In the genomic region with DNA sequence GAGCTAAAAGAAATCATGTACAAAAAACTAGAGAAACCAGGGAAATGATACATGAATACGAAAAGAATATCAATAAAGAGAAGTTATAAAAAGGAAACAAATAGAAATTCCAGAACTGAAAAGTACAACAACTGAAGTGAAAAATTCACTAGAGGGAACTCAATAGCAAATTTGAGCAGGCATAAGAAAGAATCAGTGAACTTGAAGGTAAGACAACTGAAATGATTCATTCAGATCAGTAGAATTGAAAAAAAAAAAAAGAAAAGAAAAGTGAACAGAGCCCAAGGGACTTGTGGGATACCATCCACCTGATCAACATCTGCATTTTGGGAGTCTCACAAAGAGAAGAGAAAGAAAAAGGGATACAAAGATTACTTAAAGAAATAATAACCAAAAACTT, we compare ENCODE assay signal across 7 cellular contexts.
"Had no signal": no experiment of that assay in that cellular context is flagged by ENCODE, and none has a peak within 500 bp of the region (broad histone marks: within the 10 kb centered on the region; RNA-seq: fewer than 3 reads in every experiment).

No MANE protein-coding gene starts in this region.

- H3K27ac ChIP-seq: HL-60 had no signal

- H3K27ac Mint-ChIP-seq: GM23338, H9, HFFc6 had no signal

- H3K9me3 Mint-ChIP-seq: GM23338, HFFc6 had no signal

- H3K4me3 Mint-ChIP-seq: GM23338, H9, HFFc6 had no signal

- ATAC-seq: GM23338 had no signal

- H3K4me3 ChIP-seq: GM23338 had no signal

- H3K4me1 Mint-ChIP-seq: GM23338 had no signal

- DNase-seq: H9, HCEC 1CT, HFFc6, IMR-90, KBM-7 had no signal
